31 cellular contexts compared by ENCODE assay signal in genomic region chr5:121780406-121780805, GRCh38.
"Had no signal": no experiment of that assay in that cellular context is flagged by ENCODE, and none has a peak within 500 bp of the region (broad histone marks: within the 10 kb centered on the region; RNA-seq: fewer than 3 reads in every experiment).

No MANE protein-coding gene starts in this region.

- H3K36me3 ChIP-seq: MG63 had no signal

- H3K9me3 ChIP-seq: MG63 had no signal

- H3K4me3 ChIP-seq: MG63 had no signal

- H3K27me3 ChIP-seq: MG63 had no signal

- DNase-seq: Kasumi-1, MG63, MM.1S, MV-4-11, NCI-H1092, NCI-H1092 treated with DMSO at 0.1 percent for 48 hours, NCI-H1105, NCI-H1105 treated with DMSO at 0.1 percent for 48 hours, NCI-H1417 treated with DMSO at 0.1 percent for 48 hours, NCI-H1436, NCI-H1436 treated with DMSO at 0.1 percent for 48 hours, NCI-H146, NCI-H1694, NCI-H1694 treated with DMSO at 0.1 percent for 48 hours, NCI-H187, NCI-H187 treated with DMSO at 0.1 percent for 48 hours, NCI-H2029, NCI-H2029 treated with DMSO at 0.1 percent for 48 hours, NCI-H2081 treated with DMSO at 0.1 percent for 48 hours, NCI-H2107, NCI-H2171, NCI-H2171 treated with DMSO at 0.1 percent for 48 hours, NCI-H2227 treated with DMSO at 0.1 percent for 48 hours, NCI-H226, NCI-H345, NCI-H446, NCI-H446 treated with DMSO at 0.1 percent for 48 hours, NCI-H510A, NCI-H510A treated with DMSO at 0.1 percent for 48 hours, NCI-H524, NCI-H524 treated with DMSO at 0.1 percent for 48 hours had no signal
